ENCODE assay signal across 15 cellular contexts in genomic region chr14:25034803-25035681, GRCh38. TPM values are rescaled to one million over a fixed set of nuclear protein-coding genes. Genes with fewer than 3 reads are reported as not detected.
"Had no signal": no experiment of that assay in that cellular context is flagged by ENCODE, and none has a peak within 500 bp of the region (broad histone marks: within the 10 kb centered on the region; RNA-seq: fewer than 3 reads in every experiment).

No MANE protein-coding gene starts in this region.

- ATAC-seq: activated CD8-positive, alpha-beta T cell treated with anti-CD3 and anti-CD28 coated beads, Interleukin-2, amount 10 ng/mL, durations not matched to agents 7 days and 5 days; activated naive CD4-positive, alpha-beta T cell treated with anti-CD3 and anti-CD28 coated beads, Interleukin-2, amount 50 U/mL, for 72 hours; activated T-cell treated with anti-CD3 and anti-CD28 coated beads, Interleukin-2, amount 50 U/mL, for 72 hours; left ventricle myocardium superior; sciatic nerve; upper lobe of right lung had no signal

- DNase-seq: activated B cell treated with CpG ODN at 0.5 μM for 24 hours; activated CD4-positive, alpha-beta T cell treated with anti-CD3 and anti-CD28 coated beads, Interleukin-2, amount 10 ng/mL, durations not matched to agents 24 days and 14 days; activated CD8-positive, alpha-beta memory T cell treated with anti-CD3 and anti-CD28 coated beads, Interleukin-2, amount 50 U/mL, for 48 hours; activated CD8-positive, alpha-beta T cell treated with anti-CD3 and anti-CD28 coated beads, Interleukin-2, amount 10 ng/mL, durations not matched to agents 7 days and 5 days; activated gamma-delta T cell; activated T-cell treated with anti-CD3 and anti-CD28 coated beads, Interleukin-2, amount 50 U/mL, for 72 hours; kidney; left ventricle myocardium superior; mesenchymal stem cell; occipital lobe; spleen; T-helper 2 cell; upper lobe of right lung had no signal

RNA-seq across cellular contexts. Expression of gene STXBP6, which starts 14.9 kb away (rescaled TPM):
- total RNA-seq: activated CD4-positive, alpha-beta T cell treated with anti-CD3 and anti-CD28 coated beads, Interleukin-2, amount 10 ng/mL, durations not matched to agents 24 days and 14 days; activated CD8-positive, alpha-beta T cell treated with anti-CD3 and anti-CD28 coated beads, Interleukin-2, amount 10 ng/mL, durations not matched to agents 7 days and 5 days; activated T-cell treated with anti-CD3 and anti-CD28 coated beads, Interleukin-2, amount 50 U/mL, for 72 hours had no signal
